In the genomic region with DNA sequence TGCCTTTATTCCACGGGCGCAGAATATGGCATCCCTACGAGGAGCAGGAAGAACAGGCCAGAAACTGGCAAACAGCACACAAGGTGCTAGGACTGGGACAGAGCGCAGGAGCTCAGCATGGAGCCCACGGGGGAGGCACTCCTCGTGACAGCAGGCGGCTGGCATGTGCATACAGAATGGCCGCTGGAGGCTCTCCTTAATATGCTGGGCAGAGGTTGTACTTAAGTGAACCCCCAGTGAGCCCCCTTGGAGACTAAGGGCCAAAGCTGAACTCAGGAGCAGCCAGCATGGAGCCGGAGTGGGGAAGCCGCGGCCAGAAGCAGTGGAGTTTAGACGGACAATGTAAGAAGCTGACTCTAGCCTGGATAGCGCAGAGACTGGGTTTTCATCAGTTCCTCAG, we compare ENCODE assay signal across 17 cellular contexts.
"Had no signal": no experiment of that assay in that cellular context is flagged by ENCODE, and none has a peak within 500 bp of the region (broad histone marks: within the 10 kb centered on the region; RNA-seq: fewer than 3 reads in every experiment).

No MANE protein-coding gene starts in this region.

- H3K27me3 ChIP-seq: heart left ventricle, ovary, right atrium auricular region, upper lobe of left lung, vagina had no signal

- ATAC-seq: heart left ventricle; left colon; left ventricle myocardium superior; naive thymus-derived CD4-positive, alpha-beta T cell had no signal

- H3K36me3 ChIP-seq: heart left ventricle, ovary, right atrium auricular region, upper lobe of left lung, vagina had no signal

- H3K4me3 ChIP-seq: dorsolateral prefrontal cortex, heart left ventricle, lung, ovary, right atrium auricular region, upper lobe of left lung, vagina had no signal

- H3K27ac ChIP-seq: dorsolateral prefrontal cortex, heart left ventricle, ovary, right atrium auricular region, upper lobe of left lung, vagina had no signal

- DNase-seq: cortex of kidney; effector CD8-positive, alpha-beta T cell; foreskin melanocyte; heart left ventricle; hippocampal formation; left colon; left ventricle myocardium superior; naive thymus-derived CD4-positive, alpha-beta T cell; ovary; small intestine; stimulated activated CD4-positive, alpha-beta T cell treated with anti-CD3 and anti-CD28 coated beads, Interleukin-2, amount 100 ng/mL, for 48 hours; stimulated activated naive CD4-positive, alpha-beta T cell treated with Interleukin-2 at 50 U/mL for 16 hours; upper lobe of left lung had no signal

- H3K9me3 ChIP-seq: heart left ventricle, ovary, right atrium auricular region, upper lobe of left lung, vagina had no signal
